Comparison of ENCODE assay signal across 17 cellular contexts in genomic region chr14:99534333-99534732, GRCh38. TPM values are rescaled to one million over a fixed set of nuclear protein-coding genes. Genes with fewer than 3 reads are reported as not detected.
DNase-seq lines count a peak whose midpoint lies in the region; FAIRE-seq and TF ChIP-seq lines count a peak whose summit lies in the region.
"Had no signal": no experiment of that assay in that cellular context is flagged by ENCODE, and none has a peak within 500 bp of the region (broad histone marks: within the 10 kb centered on the region; RNA-seq: fewer than 3 reads in every experiment).

No MANE protein-coding gene starts in this region.

- H3K4me3 ChIP-seq in astrocyte (ENCODE audit: insufficient read depth, low read depth, low read length) = no peak overlapping the region
- H3K4me3 ChIP-seq: A549, GM12878 had no signal

- H3K27ac ChIP-seq in H9 (ENCODE audit: insufficient read length, low read depth, low read length) (no peak overlapping the region), astrocyte (ENCODE audit: low read depth, low read length) (peak overlapping the region; percentile 31), layer of hippocampus (ENCODE audit: low read depth, low read length) (peak overlapping the region; percentile 62)

- no peak overlapping the region for H3K18ac ChIP-seq in H9 (ENCODE audit: insufficient read length, low read depth, low read length)

- peaks cover 4% of the 10 kb centered on the region for H4K20me1 ChIP-seq in H9 (ENCODE audit: control insufficient read depth, insufficient read depth, insufficient read length)
- no peaks in the 10 kb centered on the region for H4K20me1 ChIP-seq in astrocyte (ENCODE audit: insufficient read depth, low read length)

- H3T11ph ChIP-seq in H9 (ENCODE audit: low read length) = no peak overlapping the region

- H3K27me3 ChIP-seq in H9 (ENCODE audit: insufficient read depth, low read length) = no peaks in the 10 kb centered on the region
- no peaks in the 10 kb centered on the region for H3K27me3 ChIP-seq in astrocyte (ENCODE audit: insufficient read depth, low read length)
- H3K27me3 ChIP-seq in layer of hippocampus (ENCODE audit: control insufficient read depth, insufficient read depth, low read length) = no peaks in the 10 kb centered on the region

- H3K56ac ChIP-seq in H9 (ENCODE audit: insufficient read length, low read depth, low read length) = no peak overlapping the region

- DNase-seq in H9 (no peak), astrocyte (ENCODE audit: low read depth) (no peak), progenitor cell of endocrine pancreas (ENCODE audit: low spot score, unreplicated experiment) (no peak), H54 (ENCODE audit: insufficient read length, low spot score) (no peak), GM12892 (ENCODE audit: insufficient read length) (no peak), H4 (ENCODE audit: low spot score) (no peak)
- DNase-seq in activated CD4-positive, alpha-beta T cell treated with anti-CD3 and anti-CD28 coated beads, Interleukin-2, amount 50 U/mL, for 1 hour = no peak
- DNase-seq: Caco-2, DMS53, Karpas-422, MM.1S, NCI-H1105 treated with DMSO at 0.1 percent for 48 hours, NCI-H187 treated with DMSO at 0.1 percent for 48 hours, NCI-H446 had no signal

- no peak overlapping the region for H2AK5ac ChIP-seq in H9 (ENCODE audit: insufficient read length, low read length)

- no peak for FAIRE-seq in astrocyte (lab: Jason Lieb, UNC)
- no peak for FAIRE-seq in H54 (lab: Jason Lieb, UNC)
- no peak for FAIRE-seq in GM12892 (lab: Jason Lieb, UNC)
- FAIRE-seq: A549, GM12878 had no signal

- H2BK120ac ChIP-seq in H9 (ENCODE audit: low read depth, low read length, poor library complexity, severe bottlenecking) = no peak overlapping the region

- H3K27me3 Mint-ChIP-seq in H9 (ENCODE audit: low read depth) (peaks cover 2% of the 10 kb centered on the region; the same call in 1 of the 2 replicates), astrocyte (ENCODE audit: low read depth, unreplicated experiment) (no peaks in the 10 kb centered on the region), progenitor cell of endocrine pancreas (no peaks in the 10 kb centered on the region)

- H3K9me3 Mint-ChIP-seq in H9 (no peaks in the 10 kb centered on the region), astrocyte (ENCODE audit: unreplicated experiment) (no peaks in the 10 kb centered on the region), progenitor cell of endocrine pancreas (ENCODE audit: low read depth) (no peaks in the 10 kb centered on the region)

- no peaks in the 10 kb centered on the region for H3K36me3 ChIP-seq in astrocyte (ENCODE audit: insufficient read depth, low read length)

- TF ChIP-seq POLR2A in H54 (IDR thresholded peaks at IDR 0.05; ENCODE audit: low read depth, low read length) (no peak), GM12892 (IDR thresholded peaks at IDR 0.05; ENCODE audit: low read depth, low read length) (no peak)

- TF ChIP-seq CTCF in H9 (conservative IDR thresholded peaks at IDR 0.05) = no peak
- no peak for TF ChIP-seq CTCF in astrocyte (IDR thresholded peaks at IDR 0.05; ENCODE audit: insufficient read depth, low read depth, low read length)
- TF ChIP-seq CTCF in progenitor cell of endocrine pancreas (IDR thresholded peaks at IDR 0.05; ENCODE audit: unreplicated experiment) = no peak

- H3K23me2 ChIP-seq in H9 (ENCODE audit: insufficient read length, low read depth, low read length, poor library complexity, severe bottlenecking) = no peaks in the 10 kb centered on the region

- H3K4me1 Mint-ChIP-seq in H9 (peaks cover 38 to 55% of the 10 kb centered on the region in 2 experiments), astrocyte (ENCODE audit: low read depth, unreplicated experiment) (peaks cover 26% of the 10 kb centered on the region), progenitor cell of endocrine pancreas (ENCODE audit: low read depth) (peaks cover 18% of the 10 kb centered on the region)

- peaks cover 2% of the 10 kb centered on the region; the same call in 1 of the 2 replicates for H3K4me1 ChIP-seq in H9 (ENCODE audit: insufficient read depth, low read length)
- H3K4me1 ChIP-seq in astrocyte (ENCODE audit: insufficient read depth, low read length) = peaks cover 69% of the 10 kb centered on the region

- no peaks in the 10 kb centered on the region for H3K9me3 ChIP-seq in H9 (ENCODE audit: control insufficient read depth, low read depth, low read length)
- no peaks in the 10 kb centered on the region for H3K9me3 ChIP-seq in astrocyte (ENCODE audit: insufficient read depth, low read depth, low read length)
- H3K9me3 ChIP-seq: A549, Caco-2 had no signal

- H3K14ac ChIP-seq in H9 (ENCODE audit: insufficient read depth, low read length) = no peak overlapping the region

- H3K4me3 Mint-ChIP-seq in H9 (no peak overlapping the region; a peak in 1 of 5 replicates), astrocyte (ENCODE audit: unreplicated experiment) (no peak overlapping the region), progenitor cell of endocrine pancreas (ENCODE audit: low read depth) (no peak overlapping the region)

- H4K5ac ChIP-seq in H9 (ENCODE audit: insufficient read length, low read depth, low read length) = no peak overlapping the region

- H3K23ac ChIP-seq in H9 (ENCODE audit: insufficient read length, low read depth, low read length) = no peak overlapping the region

- H3K27ac Mint-ChIP-seq in H9 (peak overlapping the region in 2 of 3 experiments; percentile 88 to 89; a peak in 3 of 7 replicates), astrocyte (ENCODE audit: unreplicated experiment) (no peak overlapping the region), progenitor cell of endocrine pancreas (peak overlapping the region; percentile 69)

- no peak overlapping the region for H2AFZ ChIP-seq in H9 (ENCODE audit: low read length)
- H2AFZ ChIP-seq in astrocyte (ENCODE audit: low read depth, low read length) = no peak overlapping the region

- H2BK15ac ChIP-seq in H9 (ENCODE audit: low read depth, low read length) = no peak overlapping the region

- H2BK5ac ChIP-seq in H9 (ENCODE audit: insufficient read length, low read length) = no peak overlapping the region

- no peak overlapping the region for H2BK20ac ChIP-seq in H9 (ENCODE audit: low read depth, low read length, poor library complexity, severe bottlenecking)

- H3K79me2 ChIP-seq in H9 (ENCODE audit: insufficient read depth, low read length) (no peaks in the 10 kb centered on the region; the same call in 1 of the 2 replicates), astrocyte (ENCODE audit: insufficient read depth, low read length) (peaks cover 67% of the 10 kb centered on the region)

- H3K4me2 ChIP-seq in H9 (ENCODE audit: insufficient read depth, insufficient read length, low read length) = no peak overlapping the region
- peak overlapping the region; percentile 61 for H3K4me2 ChIP-seq in astrocyte (ENCODE audit: low read length)
- H3K4me2 ChIP-seq: A549 had no signal

- H2BK12ac ChIP-seq in H9 (ENCODE audit: insufficient read length, low read depth, low read length) = no peak overlapping the region

- H3K4ac ChIP-seq in H9 (ENCODE audit: low read depth, low read length) = no peak overlapping the region

- no peak overlapping the region for H4K91ac ChIP-seq in H9 (ENCODE audit: insufficient read length, low read depth, low read length)

- no peak overlapping the region for H4K8ac ChIP-seq in H9 (replicated peaks; ENCODE audit: insufficient read length, low read depth, low read length)

- H3K9ac ChIP-seq in H9 (ENCODE audit: extremely low read depth, insufficient read length, low read length) (no peak overlapping the region), astrocyte (ENCODE audit: low read length) (peak overlapping the region; percentile 40)

- H3K79me1 ChIP-seq in H9 (ENCODE audit: insufficient read depth, low read depth, low read length, poor library complexity, severe bottlenecking) = peaks cover 3% of the 10 kb centered on the region

- H3K36me3 Mint-ChIP-seq in H9 (ENCODE audit: insufficient read depth in 1 of 3, low read depth in 3 of 3) (no peaks in the 10 kb centered on the region), astrocyte (ENCODE audit: low read depth, unreplicated experiment) (no peaks in the 10 kb centered on the region), progenitor cell of endocrine pancreas (ENCODE audit: insufficient read depth) (no peaks in the 10 kb centered on the region)

- no CpG with 5 or more reads among the region's 6 CpGs for WGBS in H9 (ENCODE audit: extremely low coverage, insufficient read length, low lambda C conversion rate)

RNA-seq across cellular contexts. Expression of gene CCNK, which starts 53.1 kb away (rescaled TPM):
- total RNA-seq in H9 (2021) (76.9 and 80.1 TPM in 2 replicates), astrocyte (110 and 121 TPM in 2 replicates), progenitor cell of endocrine pancreas (64.1 and 64.8 TPM in 2 replicates)
- 43.2 TPM for polyA plus RNA-seq in GM12892 (2012; ENCODE audit: missing spikeins)
- 9.1 and 15.9 TPM in 2 replicates for total RNA-seq in H4 (2014; rRNA removed; shearing (Covaris generic))

RNA-seq across cellular contexts. Expression of gene SETD3, which starts 53.7 kb away (rescaled TPM):
- total RNA-seq in H9 (2021) (53.7 and 56.7 TPM in 2 replicates), astrocyte (62.8 and 65.8 TPM in 2 replicates), progenitor cell of endocrine pancreas (46.0 and 51.7 TPM in 2 replicates)
- polyA plus RNA-seq in GM12892 (2012; ENCODE audit: missing spikeins) = 31.5 TPM
- 34.2 and 35.8 TPM in 2 replicates for total RNA-seq in H4 (2014; rRNA removed; shearing (Covaris generic))
